ENCODE assay signal across 1 cellular context in genomic region chr22:47782461-47783075, GRCh38.
TF ChIP-seq lines count a peak whose summit lies in the region.

No MANE protein-coding gene starts in this region.

TF ChIP-seq in H1, 55 proteins besides CTCF, POLR2A, EP300 and RAD21 (continued from another document):
- TF ChIP-seq MAX (IDR thresholded peaks at IDR 0.05) (no peak), CHD7 (IDR thresholded peaks at IDR 0.05; ENCODE audit: insufficient replicate concordance, low read length) (no peak), SP4 (IDR thresholded peaks at IDR 0.05; ENCODE audit: low read length) (no peak), SIX5 (IDR thresholded peaks at IDR 0.05; ENCODE audit: low read depth, low read length) (no peak), SP2 (IDR thresholded peaks at IDR 0.05; ENCODE audit: low read length) (no peak), ATF2 (IDR thresholded peaks at IDR 0.05; ENCODE audit: low read length) (no peak)
